ENCODE assay signal across 20 cellular contexts in genomic region chr12:82625523-82625922, GRCh38.
DNase-seq lines count a peak whose midpoint lies in the region; ATAC-seq, FAIRE-seq and TF ChIP-seq lines count a peak whose summit lies in the region.
"Had no signal": no experiment of that assay in that cellular context is flagged by ENCODE, and none has a peak within 500 bp of the region (broad histone marks: within the 10 kb centered on the region; RNA-seq: fewer than 3 reads in every experiment).

No MANE protein-coding gene starts in this region.

- no peaks in the 10 kb centered on the region for H3K4me1 ChIP-seq in ectodermal cell (ENCODE audit: control insufficient read depth, insufficient read depth, low read length)
- no peaks in the 10 kb centered on the region for H3K4me1 ChIP-seq in CD8-positive, alpha-beta memory T cell (ENCODE audit: insufficient read depth, low read length)
- H3K4me1 ChIP-seq: gastroesophageal sphincter, prostate gland had no signal

- H3K27ac ChIP-seq in ectodermal cell (ENCODE audit: insufficient read depth, low read depth, low read length, poor library complexity, severe bottlenecking), result peak overlapping the region; percentile 62
- no peak overlapping the region for H3K27ac ChIP-seq in CD8-positive, alpha-beta memory T cell (ENCODE audit: low read depth, low read length)
- H3K27ac ChIP-seq: gastroesophageal sphincter, prostate gland, thoracic aorta had no signal

- no peak for ATAC-seq in GM21381 (IDR thresholded peaks at IDR 0.05; ENCODE audit: unreplicated experiment)
- ATAC-seq: gastroesophageal sphincter, GM12878, left ventricle myocardium superior, Panc1 had no signal

- WGBS in ectodermal cell, 2 experiments, result 22 to 35% methylated on average over 3 of the region's 3 CpGs

- H3K4me3 ChIP-seq in ectodermal cell (ENCODE audit: insufficient read depth, low read depth, low read length), result no peak overlapping the region
- H3K4me3 ChIP-seq in CD8-positive, alpha-beta memory T cell (ENCODE audit: low read length), result no peak overlapping the region
- H3K4me3 ChIP-seq: gastroesophageal sphincter, GM12878, prostate gland, thoracic aorta had no signal

- no peaks in the 10 kb centered on the region for H3K36me3 ChIP-seq in ectodermal cell (ENCODE audit: control insufficient read depth, insufficient read depth, low read length)
- H3K36me3 ChIP-seq in CD8-positive, alpha-beta memory T cell (ENCODE audit: insufficient read depth, low read length), result no peaks in the 10 kb centered on the region
- H3K36me3 ChIP-seq: gastroesophageal sphincter, prostate gland, thoracic aorta had no signal

- H3K27me3 ChIP-seq in ectodermal cell (ENCODE audit: control insufficient read depth, insufficient read depth, low read length, poor library complexity, severe bottlenecking), result no peaks in the 10 kb centered on the region
- no peaks in the 10 kb centered on the region for H3K27me3 ChIP-seq in CD8-positive, alpha-beta memory T cell (ENCODE audit: insufficient read depth, low read length, poor library complexity, severe bottlenecking)
- H3K27me3 ChIP-seq: gastroesophageal sphincter had no signal

- H3K4me3 Mint-ChIP-seq in CD8-positive, alpha-beta memory T cell, result no peak overlapping the region
- H3K4me3 Mint-ChIP-seq: activated naive CD8-positive, alpha-beta T cell treated with anti-CD3 and anti-CD28 coated beads, Interleukin-2, amount 10 ng/mL, durations not matched to agents 7 days and 5 days had no signal

- no peaks in the 10 kb centered on the region for H3K9me3 ChIP-seq in ectodermal cell (ENCODE audit: control insufficient read depth, low read length)
- H3K9me3 ChIP-seq in CD8-positive, alpha-beta memory T cell (ENCODE audit: low read length), result no peaks in the 10 kb centered on the region
- H3K9me3 ChIP-seq: gastroesophageal sphincter, prostate gland, thoracic aorta had no signal

- no peaks in the 10 kb centered on the region for H3K4me1 Mint-ChIP-seq in CD8-positive, alpha-beta memory T cell
- H3K4me1 Mint-ChIP-seq: activated naive CD8-positive, alpha-beta T cell treated with anti-CD3 and anti-CD28 coated beads, Interleukin-2, amount 10 ng/mL, durations not matched to agents 7 days and 5 days had no signal

- POLR2A ChIA-PET in CD8-positive, alpha-beta memory T cell (lab: Charles Lee), result no interaction called here

- H3K36me3 Mint-ChIP-seq in CD8-positive, alpha-beta memory T cell, result no peaks in the 10 kb centered on the region
- H3K36me3 Mint-ChIP-seq: activated naive CD8-positive, alpha-beta T cell treated with anti-CD3 and anti-CD28 coated beads, Interleukin-2, amount 10 ng/mL, durations not matched to agents 7 days and 5 days had no signal

- no peak for FAIRE-seq in D721Med (lab: Jason Lieb, UNC)
- FAIRE-seq: bronchial epithelial cell, G401.6, GM12878 had no signal

- no peak overlapping the region for H3K27ac Mint-ChIP-seq in CD8-positive, alpha-beta memory T cell
- H3K27ac Mint-ChIP-seq: activated naive CD8-positive, alpha-beta T cell treated with anti-CD3 and anti-CD28 coated beads, Interleukin-2, amount 10 ng/mL, durations not matched to agents 7 days and 5 days had no signal

- CTCF ChIA-PET in CD8-positive, alpha-beta memory T cell (lab: Charles Lee), result no interaction called here

- in situ Hi-C loops in G401 (cut with HindIII; ENCODE audit: low sequenced_read_pairs), result no loop called here

- no peaks in the 10 kb centered on the region for H3K9me3 Mint-ChIP-seq in CD8-positive, alpha-beta memory T cell
- H3K9me3 Mint-ChIP-seq: activated naive CD8-positive, alpha-beta T cell treated with anti-CD3 and anti-CD28 coated beads, Interleukin-2, amount 10 ng/mL, durations not matched to agents 7 days and 5 days had no signal

- no peak for TF ChIP-seq CTCF in D721Med (IDR thresholded peaks at IDR 0.05; ENCODE audit: insufficient read depth, missing control alignments)

- peak; percentile 3 for DNase-seq in G401 (ENCODE audit: low spot score)
- peak; percentile 36 for DNase-seq in NCI-H345 treated with DMSO at 0.1 percent for 48 hours (lab: John Stamatoyannopoulos, UW; ENCODE audit: unreplicated experiment)
- peak; percentile 42 for DNase-seq in myocyte (ENCODE audit: low read depth)
- DNase-seq in CD8-positive, alpha-beta memory T cell, result no peak
- no peak for DNase-seq in D721Med (ENCODE audit: insufficient read length, low spot score)
- DNase-seq in NCI-H82 (lab: John Stamatoyannopoulos, UW), result no peak
- DNase-seq: activated CD4-positive, CD25-positive, alpha-beta regulatory T cell treated with anti-CD3 and anti-CD28 coated beads, Interleukin-2, amount 50 U/mL, for 72 hours; activated naive CD8-positive, alpha-beta T cell treated with anti-CD3 and anti-CD28 coated beads, Interleukin-2, amount 10 ng/mL, durations not matched to agents 7 days and 5 days; erythroblast; left ventricle myocardium superior; NCI-H187 treated with DMSO at 0.1 percent for 48 hours had no signal

- peaks cover 0 to 1% of the 10 kb centered on the region in 2 donors for H3K27me3 Mint-ChIP-seq in CD8-positive, alpha-beta memory T cell
- H3K27me3 Mint-ChIP-seq: activated naive CD8-positive, alpha-beta T cell treated with anti-CD3 and anti-CD28 coated beads, Interleukin-2, amount 10 ng/mL, durations not matched to agents 7 days and 5 days had no signal

Comparison
In these comparisons a context has a peak if more than half of its experiments do, and no peak if none do; other contexts are left out.
1. DNase-seq: peak in G401 (single experiment), NCI-H345 treated with DMSO at 0.1 percent for 48 hours (single experiment) and myocyte (single experiment); none in CD8-positive, alpha-beta memory T cell (0 of 5), D721Med (single experiment) and NCI-H82 (single experiment).